In the genomic region with DNA sequence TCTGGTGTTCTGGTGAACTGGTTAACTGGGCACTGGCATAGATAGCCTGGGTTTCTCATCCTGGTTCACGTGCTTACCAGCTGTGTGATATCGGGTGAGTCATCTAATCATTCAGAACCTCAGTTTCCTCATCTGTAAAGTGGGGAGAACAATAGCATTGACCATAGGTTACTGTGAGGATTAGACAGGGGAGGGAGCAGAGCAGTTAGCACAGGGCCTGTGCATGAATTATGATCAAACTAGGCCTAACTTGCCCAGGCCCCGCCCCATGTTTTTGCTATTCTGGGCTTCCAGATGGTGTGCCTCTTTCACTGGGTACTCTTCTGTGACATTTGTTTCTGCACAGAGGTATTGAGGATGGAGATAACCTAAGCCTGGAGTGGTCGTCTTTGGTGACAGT, we compare ENCODE assay signal across 12 cellular contexts. TPM values are rescaled to one million over a fixed set of nuclear protein-coding genes. Genes with fewer than 3 reads are reported as not detected.
A peak's percentile ranks its signal among the peaks of the same experiment; 100 is the strongest.
DNase-seq lines count a peak whose midpoint lies in the region; ATAC-seq and TF ChIP-seq lines count a peak whose summit lies in the region.
"Had no signal": no experiment of that assay in that cellular context is flagged by ENCODE, and none has a peak within 500 bp of the region (broad histone marks: within the 10 kb centered on the region; RNA-seq: fewer than 3 reads in every experiment).

No MANE protein-coding gene starts in this region.

- no peak for ATAC-seq in HG02973 (IDR thresholded peaks at IDR 0.05; ENCODE audit: unreplicated experiment)
- no peak for ATAC-seq in naive thymus-derived CD4-positive, alpha-beta T cell
- ATAC-seq: HCT116 had no signal

- H3K27me3 Mint-ChIP-seq in T-helper 2 cell treated with Interferon-gamma antibody and Interleukin-4, amounts not matched to agents 5 μg/mL and 100 μg/mL, for 36 hours (ENCODE audit: low read depth): peaks cover 23% of the 10 kb centered on the region
- peaks cover 5% of the 10 kb centered on the region for H3K27me3 Mint-ChIP-seq in glutamatergic neuron (ENCODE audit: unreplicated experiment)
- peaks cover 0 to 41% (median 0%) of the 10 kb centered on the region in 5 donors for H3K27me3 Mint-ChIP-seq in naive thymus-derived CD4-positive, alpha-beta T cell

- no peaks in the 10 kb centered on the region for H3K9me3 Mint-ChIP-seq in T-helper 2 cell treated with Interferon-gamma antibody and Interleukin-4, amounts not matched to agents 5 μg/mL and 100 μg/mL, for 36 hours
- H3K9me3 Mint-ChIP-seq in glutamatergic neuron (ENCODE audit: unreplicated experiment): peaks cover 15% of the 10 kb centered on the region
- H3K9me3 Mint-ChIP-seq in naive thymus-derived CD4-positive, alpha-beta T cell: peaks cover 0 to 5% (median 0%) of the 10 kb centered on the region in 11 donors

- no peak for TF ChIP-seq POLR2A in thyroid gland (IDR thresholded peaks at IDR 0.05)

- TF ChIP-seq CTCF in glutamatergic neuron (IDR thresholded peaks at IDR 0.05; ENCODE audit: partially characterized antibody, unreplicated experiment) (no peak), thyroid gland (IDR thresholded peaks at IDR 0.05) (no peak)

- H3K36me3 Mint-ChIP-seq in T-helper 2 cell treated with Interferon-gamma antibody and Interleukin-4, amounts not matched to agents 5 μg/mL and 100 μg/mL, for 36 hours (ENCODE audit: low read depth): no peaks in the 10 kb centered on the region
- peaks cover 12% of the 10 kb centered on the region for H3K36me3 Mint-ChIP-seq in glutamatergic neuron (ENCODE audit: unreplicated experiment)
- peaks cover 0 to 4% (median 0%) of the 10 kb centered on the region in 5 donors for H3K36me3 Mint-ChIP-seq in naive thymus-derived CD4-positive, alpha-beta T cell
- H3K36me3 Mint-ChIP-seq: activated CD4-positive, alpha-beta memory T cell treated with anti-CD3 and anti-CD28 coated beads for 36 hours had no signal

- H3K4me3 ChIP-seq in SJCRH30 (no peak overlapping the region), thyroid gland (replicated peaks in 1 of 3) (no peak overlapping the region)
- H3K4me3 ChIP-seq in naive thymus-derived CD4-positive, alpha-beta T cell (ENCODE audit: low read length): no peak overlapping the region
- H3K4me3 ChIP-seq: SK-N-MC had no signal

- 94 to 95% methylated on average over 4 of the region's 4 CpGs for WGBS in thyroid gland, 2 donors

- DNase-seq in T-helper 2 cell treated with Interferon-gamma antibody and Interleukin-4, amounts not matched to agents 5 μg/mL and 100 μg/mL, for 36 hours (ENCODE audit: low spot score): no peak
- DNase-seq in T-helper 2 cell (no peak), SJCRH30 (no peak), glutamatergic neuron (no peak), thyroid gland (no peak)
- DNase-seq in stimulated activated CD4-positive, alpha-beta T cell treated with anti-CD3 and anti-CD28 coated beads, Interleukin-2, amount 100 ng/mL, for 48 hours: no peak
- no peak for DNase-seq in naive thymus-derived CD4-positive, alpha-beta T cell
- DNase-seq: activated CD4-positive, alpha-beta memory T cell treated with anti-CD3 and anti-CD28 coated beads for 36 hours; NCI-H2081 treated with DMSO at 0.1 percent for 48 hours had no signal

- H3K9me3 ChIP-seq in SJCRH30 (replicated peaks): no peaks in the 10 kb centered on the region
- H3K9me3 ChIP-seq in thyroid gland: no peaks in the 10 kb centered on the region
- no peaks in the 10 kb centered on the region for H3K9me3 ChIP-seq in naive thymus-derived CD4-positive, alpha-beta T cell (ENCODE audit: control insufficient read depth in 2 of 3, low read length in 3 of 3)

- no peak overlapping the region for H3K4me3 Mint-ChIP-seq in T-helper 2 cell treated with Interferon-gamma antibody and Interleukin-4, amounts not matched to agents 5 μg/mL and 100 μg/mL, for 36 hours
- no peak overlapping the region for H3K4me3 Mint-ChIP-seq in glutamatergic neuron (ENCODE audit: unreplicated experiment)
- no peak overlapping the region for H3K4me3 Mint-ChIP-seq in naive thymus-derived CD4-positive, alpha-beta T cell
- H3K4me3 Mint-ChIP-seq: activated CD4-positive, alpha-beta memory T cell treated with anti-CD3 and anti-CD28 coated beads for 36 hours had no signal

- H3K4me1 Mint-ChIP-seq in T-helper 2 cell treated with Interferon-gamma antibody and Interleukin-4, amounts not matched to agents 5 μg/mL and 100 μg/mL, for 36 hours (ENCODE audit: low read depth): peaks cover 41% of the 10 kb centered on the region
- peaks cover 28% of the 10 kb centered on the region for H3K4me1 Mint-ChIP-seq in glutamatergic neuron (ENCODE audit: low read depth, unreplicated experiment)
- peaks cover 41 to 49% (median 48%) of the 10 kb centered on the region in 7 donors for H3K4me1 Mint-ChIP-seq in naive thymus-derived CD4-positive, alpha-beta T cell

- CTCF ChIA-PET in naive thymus-derived CD4-positive, alpha-beta T cell (lab: Charles Lee): interaction anchor here (1.9 kb wide), 1 partner anchor 29 kb away, joined by 9 read pairs; no protein-coding TSS in a partner anchor

- peak overlapping the region; percentile 53 for H3K27ac Mint-ChIP-seq in T-helper 2 cell treated with Interferon-gamma antibody and Interleukin-4, amounts not matched to agents 5 μg/mL and 100 μg/mL, for 36 hours
- peak overlapping the region; percentile 84 for H3K27ac Mint-ChIP-seq in glutamatergic neuron (ENCODE audit: unreplicated experiment)
- peak overlapping the region in 2 of 9 donors; percentile 35 to 49 for H3K27ac Mint-ChIP-seq in naive thymus-derived CD4-positive, alpha-beta T cell
- H3K27ac Mint-ChIP-seq: activated CD4-positive, alpha-beta memory T cell treated with anti-CD3 and anti-CD28 coated beads for 36 hours had no signal

- no peaks in the 10 kb centered on the region for H3K27me3 ChIP-seq in SJCRH30
- no peaks in the 10 kb centered on the region for H3K27me3 ChIP-seq in thyroid gland
- H3K27me3 ChIP-seq in naive thymus-derived CD4-positive, alpha-beta T cell (ENCODE audit: control insufficient read depth in 2 of 2, insufficient read depth in 2 of 2, low read length in 2 of 2): no peaks in the 10 kb centered on the region

- intact Hi-C loops in thyroid gland (cut with DNase I): no loop called here
- intact Hi-C loops in naive thymus-derived CD4-positive, alpha-beta T cell (cut with micrococcal nuclease): loop anchor here in 1 of 2 donors (10.0 kb wide), 1 partner anchor 381 kb away; the partner anchor contains the start of gene KIAA0513

- H3K4me1 ChIP-seq in SJCRH30 (peaks cover 28% of the 10 kb centered on the region), thyroid gland (peaks cover 17 to 37% of the 10 kb centered on the region in 2 donors)
- peaks cover 7 to 37% of the 10 kb centered on the region in 2 donors for H3K4me1 ChIP-seq in naive thymus-derived CD4-positive, alpha-beta T cell (ENCODE audit: control insufficient read depth in 2 of 2, insufficient read depth in 2 of 2, low read length in 2 of 2)

- POLR2A ChIA-PET in naive thymus-derived CD4-positive, alpha-beta T cell (lab: Charles Lee): interaction anchor here (0.9 to 1.4 kb wide), 3 partner anchors 26 to 86 kb away, joined by 3 read pairs; no protein-coding TSS in a partner anchor

- H3K36me3 ChIP-seq in SJCRH30: no peaks in the 10 kb centered on the region
- H3K36me3 ChIP-seq in thyroid gland: no peaks in the 10 kb centered on the region
- no peaks in the 10 kb centered on the region for H3K36me3 ChIP-seq in naive thymus-derived CD4-positive, alpha-beta T cell (ENCODE audit: control insufficient read depth in 2 of 3, insufficient read depth in 3 of 3, low read length in 3 of 3)

- peak overlapping the region; percentile 60 for H3K27ac ChIP-seq in SJCRH30
- peak overlapping the region in 2 of 3 donors; percentile 79 to 97 for H3K27ac ChIP-seq in thyroid gland
- no peak overlapping the region for H3K27ac ChIP-seq in naive thymus-derived CD4-positive, alpha-beta T cell (ENCODE audit: low read depth, low read length)
- H3K27ac ChIP-seq: SK-N-MC had no signal

RNA-seq across cellular contexts. Expression of gene KLHL36, which starts 4.6 kb away (rescaled TPM):
- 9.5 and 10.1 TPM in 2 replicates for total RNA-seq in SJCRH30 (2014; rRNA removed; shearing (Covaris generic))
- total RNA-seq in glutamatergic neuron (ENCODE audit: unreplicated experiment) (38.2 TPM), thyroid gland (100 to 1,000 TPM in 1 of 4 donors, 10 to 100 TPM in 3; 61.7 to 107 (median 78.0) TPM)
- total RNA-seq in naive thymus-derived CD4-positive, alpha-beta T cell: 100 to 1,000 TPM in 2 of 5 experiments, 10 to 100 TPM in 3; 51.8 to 161 (median 97.8) TPM
- polyA plus RNA-seq in naive thymus-derived CD4-positive, alpha-beta T cell: 10 to 100 TPM; 45.8 to 73.7 TPM

RNA-seq across cellular contexts. Expression of gene COTL1, which starts 25.8 kb away (rescaled TPM):
- total RNA-seq in SJCRH30 (2014; rRNA removed; shearing (Covaris generic)): 24.8 and 25.8 TPM in 2 replicates
- total RNA-seq in glutamatergic neuron (ENCODE audit: unreplicated experiment) (545 TPM), thyroid gland (10 to 100 TPM; 26.0 to 39.7 (median 31.4) TPM)
- 100 to 1,000 TPM in 3 of 5 experiments, 10 to 100 TPM in 2; 84.2 to 704 (median 172) TPM for total RNA-seq in naive thymus-derived CD4-positive, alpha-beta T cell
- 100 to 1,000 TPM; 268 to 344 TPM for polyA plus RNA-seq in naive thymus-derived CD4-positive, alpha-beta T cell

RNA-seq across cellular contexts. Expression of gene USP10, which starts 56.1 kb away (rescaled TPM):
- 66.2 and 68.3 TPM in 2 replicates for total RNA-seq in SJCRH30 (2014; rRNA removed; shearing (Covaris generic))
- total RNA-seq in glutamatergic neuron (ENCODE audit: unreplicated experiment): 100 TPM
- total RNA-seq in thyroid gland: 10 to 100 TPM; 63.0 to 98.4 (median 70.9) TPM
- 100 to 1,000 TPM in 3 of 5 experiments, 10 to 100 TPM in 2; 88.4 to 113 (median 112) TPM for total RNA-seq in naive thymus-derived CD4-positive, alpha-beta T cell
- 100 to 1,000 TPM; 106 to 123 TPM for polyA plus RNA-seq in naive thymus-derived CD4-positive, alpha-beta T cell
